In genomic region chr6:31769684-31770371, GRCh38 we compare ENCODE assay signal across 8 cellular contexts. TPM values are rescaled to one million over a fixed set of nuclear protein-coding genes. Genes with fewer than 3 reads are reported as not detected.
DNase-seq lines count a peak whose midpoint lies in the region; ATAC-seq and TF ChIP-seq lines count a peak whose summit lies in the region.

No MANE protein-coding gene starts in this region.

- no peaks in the 10 kb centered on the region for H3K27me3 Mint-ChIP-seq in activated CD8-positive, alpha-beta memory T cell treated with anti-CD3 and anti-CD28 coated beads, Interleukin-2, amount 10 ng/mL, durations not matched to agents 7 days and 5 days
- peaks cover 3% of the 10 kb centered on the region for H3K27me3 Mint-ChIP-seq in nephron progenitor cell (ENCODE audit: low read depth, poor library complexity)

- intact Hi-C loops in tibial artery (cut with DNase I; ENCODE audit: low total_unique reads): no loop called here

- TF ChIP-seq CTCF in epithelial cell of proximal tubule (conservative IDR thresholded peaks at IDR 0.05; ENCODE audit: low read depth, low read length) (peak; percentile 91), nephron progenitor cell (IDR thresholded peaks at IDR 0.05) (peak; percentile 47), tibial artery (IDR thresholded peaks at IDR 0.05) (peak; percentile 45 to 49)

- H3K4me1 ChIP-seq in NT2/D1 (ENCODE audit: insufficient read depth, insufficient read length) (no peaks in the 10 kb centered on the region), tibial artery (peaks cover 0 to 7% (median 3%) of the 10 kb centered on the region in 4 donors)

- peak; percentile 88 for DNase-seq in AG20443 (ENCODE audit: low spot score)
- DNase-seq in HCEC 1CT: peak; percentile 32
- DNase-seq in NT2/D1 (ENCODE audit: low read depth, low spot score): peak; percentile 32
- DNase-seq in activated CD8-positive, alpha-beta memory T cell treated with anti-CD3 and anti-CD28 coated beads, Interleukin-2, amount 10 ng/mL, durations not matched to agents 7 days and 5 days: peak; percentile 92
- DNase-seq in epithelial cell of proximal tubule (ENCODE audit: low read depth): no peak
- DNase-seq in nephron progenitor cell: peak; percentile 41
- DNase-seq in tibial artery: peak; percentile 51 to 82

- no peak overlapping the region for H3K9ac ChIP-seq in NT2/D1 (ENCODE audit: insufficient read length, low read depth)

- H3K27me3 ChIP-seq in NT2/D1 (ENCODE audit: insufficient read depth, insufficient read length): no peaks in the 10 kb centered on the region
- peaks cover 0 to 12% of the 10 kb centered on the region in 2 donors for H3K27me3 ChIP-seq in tibial artery

- no peak overlapping the region for H3K4me3 Mint-ChIP-seq in activated CD8-positive, alpha-beta memory T cell treated with anti-CD3 and anti-CD28 coated beads, Interleukin-2, amount 10 ng/mL, durations not matched to agents 7 days and 5 days
- no peak overlapping the region for H3K4me3 Mint-ChIP-seq in nephron progenitor cell

- peak; percentile 91 for ATAC-seq in activated CD8-positive, alpha-beta memory T cell treated with anti-CD3 and anti-CD28 coated beads, Interleukin-2, amount 10 ng/mL, durations not matched to agents 7 days and 5 days
- ATAC-seq in GM21360 (IDR thresholded peaks at IDR 0.05; ENCODE audit: unreplicated experiment): no peak

- no peak overlapping the region for H3K27ac ChIP-seq in tibial artery

- H3K36me3 ChIP-seq in NT2/D1 (ENCODE audit: insufficient read depth, insufficient read length, low read length) (peaks cover 7% of the 10 kb centered on the region), tibial artery (no peaks in the 10 kb centered on the region)

- no peaks in the 10 kb centered on the region for H3K9me3 ChIP-seq in NT2/D1 (ENCODE audit: insufficient read depth, low read length)
- no peaks in the 10 kb centered on the region for H3K9me3 ChIP-seq in tibial artery

- H3K9me3 Mint-ChIP-seq in activated CD8-positive, alpha-beta memory T cell treated with anti-CD3 and anti-CD28 coated beads, Interleukin-2, amount 10 ng/mL, durations not matched to agents 7 days and 5 days (ENCODE audit: low read depth): no peaks in the 10 kb centered on the region
- no peaks in the 10 kb centered on the region for H3K9me3 Mint-ChIP-seq in nephron progenitor cell

- H3K4me1 Mint-ChIP-seq in activated CD8-positive, alpha-beta memory T cell treated with anti-CD3 and anti-CD28 coated beads, Interleukin-2, amount 10 ng/mL, durations not matched to agents 7 days and 5 days: peaks cover 31% of the 10 kb centered on the region
- H3K4me1 Mint-ChIP-seq in nephron progenitor cell: peaks cover 14% of the 10 kb centered on the region

- CTCF ChIA-PET in activated CD8-positive, alpha-beta memory T cell treated with anti-CD3 and anti-CD28 coated beads, Interleukin-2, amount 10 ng/mL, durations not matched to agents 7 days and 5 days (lab: Charles Lee): interaction anchor here (0.6 to 3.1 kb wide), 44 partner anchors 9 to 190 kb away, joined by 3 to 44 read pairs (median 6); partner anchors contain the start of genes ABHD16A, BAG6, C6orf47 and CLIC1

- H3K36me3 Mint-ChIP-seq in activated CD8-positive, alpha-beta memory T cell treated with anti-CD3 and anti-CD28 coated beads, Interleukin-2, amount 10 ng/mL, durations not matched to agents 7 days and 5 days: peaks cover 5% of the 10 kb centered on the region
- H3K36me3 Mint-ChIP-seq in nephron progenitor cell (ENCODE audit: low read depth): no peaks in the 10 kb centered on the region

- H3K27ac Mint-ChIP-seq in activated CD8-positive, alpha-beta memory T cell treated with anti-CD3 and anti-CD28 coated beads, Interleukin-2, amount 10 ng/mL, durations not matched to agents 7 days and 5 days: peak overlapping the region; percentile 16
- H3K27ac Mint-ChIP-seq in nephron progenitor cell: no peak overlapping the region

- H3K4me3 ChIP-seq in NT2/D1 (ENCODE audit: insufficient read length, low read depth): no peak overlapping the region
- no peak overlapping the region for H3K4me3 ChIP-seq in epithelial cell of proximal tubule (ENCODE audit: low read depth, low read length)
- no peak overlapping the region for H3K4me3 ChIP-seq in tibial artery

RNA-seq across cellular contexts. Expression of gene VWA7, which starts 7.3 kb away (rescaled TPM):
- 1 to 10 TPM; 5.7 to 6.4 TPM for total RNA-seq in activated CD8-positive, alpha-beta memory T cell treated with anti-CD3 and anti-CD28 coated beads, Interleukin-2, amount 10 ng/mL, durations not matched to agents 7 days and 5 days
- total RNA-seq in epithelial cell of proximal tubule: 0.65 and 2.2 TPM in 2 replicates

RNA-seq across cellular contexts. Expression of gene SAPCD1, which starts 7.4 kb away (rescaled TPM):
- 10 to 100 TPM; 12.8 to 19.2 TPM for total RNA-seq in activated CD8-positive, alpha-beta memory T cell treated with anti-CD3 and anti-CD28 coated beads, Interleukin-2, amount 10 ng/mL, durations not matched to agents 7 days and 5 days
- 0.94 and 4.4 TPM in 2 replicates for total RNA-seq in epithelial cell of proximal tubule

RNA-seq across cellular contexts. Expression of gene VARS1, which starts 25.7 kb away (rescaled TPM):
- total RNA-seq in activated CD8-positive, alpha-beta memory T cell treated with anti-CD3 and anti-CD28 coated beads, Interleukin-2, amount 10 ng/mL, durations not matched to agents 7 days and 5 days: 100 to 1,000 TPM; 107 to 140 TPM
- total RNA-seq in epithelial cell of proximal tubule: 113 and 166 TPM in 2 replicates

RNA-seq across cellular contexts. Expression of gene MSH5, which starts 30.0 kb away (rescaled TPM):
- 100 to 1,000 TPM in 1 of 2 experiments, 10 to 100 TPM in 1; 75.6 to 109 TPM for total RNA-seq in activated CD8-positive, alpha-beta memory T cell treated with anti-CD3 and anti-CD28 coated beads, Interleukin-2, amount 10 ng/mL, durations not matched to agents 7 days and 5 days
- total RNA-seq in epithelial cell of proximal tubule: 18.4 and 30.4 TPM in 2 replicates

RNA-seq across cellular contexts. Expression of gene CLIC1, which starts 33.5 kb away (rescaled TPM):
- total RNA-seq in activated CD8-positive, alpha-beta memory T cell treated with anti-CD3 and anti-CD28 coated beads, Interleukin-2, amount 10 ng/mL, durations not matched to agents 7 days and 5 days: 100 to 1,000 TPM; 544 to 561 TPM
- 938 and 1,262 TPM in 2 replicates for total RNA-seq in epithelial cell of proximal tubule
